ENCODE assay signal across 9 cellular contexts in the genomic region with DNA sequence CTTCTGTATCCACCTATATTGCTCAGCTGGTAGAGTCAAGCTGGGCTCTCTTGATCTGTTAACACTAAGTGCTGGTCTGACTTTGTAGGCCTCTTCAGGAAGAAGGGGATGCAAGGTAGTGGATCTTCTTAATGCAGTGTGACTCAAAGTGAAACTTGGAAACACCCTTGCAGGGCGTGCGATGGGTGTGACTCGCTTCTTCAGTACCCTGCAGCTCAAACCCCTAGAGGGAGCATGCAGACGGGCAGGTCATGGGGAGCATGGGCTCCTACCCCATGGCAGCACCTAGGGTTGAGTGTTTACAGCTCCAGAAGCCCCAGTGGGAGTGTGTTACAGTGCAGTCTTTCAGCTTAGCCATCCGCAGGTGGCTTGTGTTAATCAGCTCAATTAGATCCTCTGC. TPM values are rescaled to one million over a fixed set of nuclear protein-coding genes. Genes with fewer than 3 reads are reported as not detected.
DNase-seq lines count a peak whose midpoint lies in the region; ATAC-seq and TF ChIP-seq lines count a peak whose summit lies in the region.
"Had no signal": no experiment of that assay in that cellular context is flagged by ENCODE, and none has a peak within 500 bp of the region (broad histone marks: within the 10 kb centered on the region; RNA-seq: fewer than 3 reads in every experiment).

No MANE protein-coding gene starts in this region.

- H3K27me3 ChIP-seq in right cardiac atrium (ENCODE audit: control insufficient read depth, insufficient read depth) = no peaks in the 10 kb centered on the region
- no peaks in the 10 kb centered on the region for H3K27me3 ChIP-seq in ovary

- peaks cover 36% of the 10 kb centered on the region for H3K9me3 Mint-ChIP-seq in activated CD4-positive, alpha-beta T cell treated with anti-CD3 and anti-CD28 coated beads, Interleukin-2, amount 10 ng/mL, durations not matched to agents 7 days and 5 days
- H3K9me3 Mint-ChIP-seq in immature natural killer cell = no peaks in the 10 kb centered on the region

- H3K4me3 ChIP-seq in right cardiac atrium (ENCODE audit: low read length) (no peak overlapping the region), ovary (no peak overlapping the region)

- TF ChIP-seq POLR2A in ovary (IDR thresholded peaks at IDR 0.05) = no peak

- intact Hi-C loops in right cardiac atrium (cut with DNase I) (no loop called here), ovary (cut with DNase I) (no loop called here)

- ATAC-seq in HG03108 (IDR thresholded peaks at IDR 0.05; ENCODE audit: unreplicated experiment) = peak; percentile 97
- ATAC-seq in right cardiac atrium = no peak

- H3K36me3 Mint-ChIP-seq in activated CD4-positive, alpha-beta T cell treated with anti-CD3 and anti-CD28 coated beads, Interleukin-2, amount 10 ng/mL, durations not matched to agents 7 days and 5 days (ENCODE audit: low read depth) = peaks cover 57% of the 10 kb centered on the region
- H3K36me3 Mint-ChIP-seq in immature natural killer cell = no peaks in the 10 kb centered on the region

- CTCF ChIA-PET in activated CD4-positive, alpha-beta T cell treated with anti-CD3 and anti-CD28 coated beads, Interleukin-2, amount 10 ng/mL, durations not matched to agents 7 days and 5 days (lab: Charles Lee) = interaction anchor here (0.6 to 1.4 kb wide), 5 partner anchors 16 to 59 kb away, joined by 3 to 4 read pairs (median 3); no protein-coding TSS in a partner anchor

- peak overlapping the region; percentile 48 for H3K4me3 Mint-ChIP-seq in activated CD4-positive, alpha-beta T cell treated with anti-CD3 and anti-CD28 coated beads, Interleukin-2, amount 10 ng/mL, durations not matched to agents 7 days and 5 days
- H3K4me3 Mint-ChIP-seq in immature natural killer cell = peak overlapping the region; percentile 88 to 99 (median 93)

- H3K4me1 Mint-ChIP-seq in activated CD4-positive, alpha-beta T cell treated with anti-CD3 and anti-CD28 coated beads, Interleukin-2, amount 10 ng/mL, durations not matched to agents 7 days and 5 days = peaks cover 53% of the 10 kb centered on the region
- H3K4me1 Mint-ChIP-seq in immature natural killer cell = peaks cover 54 to 67% of the 10 kb centered on the region in 2 donors

- POLR2A ChIA-PET in activated CD4-positive, alpha-beta T cell treated with anti-CD3 and anti-CD28 coated beads, Interleukin-2, amount 10 ng/mL, durations not matched to agents 7 days and 5 days (lab: Charles Lee) = interaction anchor here (0.7 kb wide), 1 partner anchor 92 kb away, joined by 3 read pairs; no protein-coding TSS in a partner anchor

- H3K27ac Mint-ChIP-seq in activated CD4-positive, alpha-beta T cell treated with anti-CD3 and anti-CD28 coated beads, Interleukin-2, amount 10 ng/mL, durations not matched to agents 7 days and 5 days = peak overlapping the region; percentile 91
- H3K27ac Mint-ChIP-seq in immature natural killer cell = peak overlapping the region; percentile 90 to 97 (median 95)

- H3K4me1 ChIP-seq in right cardiac atrium (ENCODE audit: control insufficient read depth, insufficient read depth, low read length) (no peaks in the 10 kb centered on the region), ovary (ENCODE audit: insufficient read depth) (no peaks in the 10 kb centered on the region)

- TF ChIP-seq EP300 in ovary (IDR thresholded peaks at IDR 0.05) = no peak

- 80% methylated on average over 5 of the region's 5 CpGs for WGBS in right cardiac atrium
- 80 to 94% (median 88%) methylated on average over 5 of the region's 5 CpGs for WGBS in ovary, 3 donors

- DNase-seq in GM19238 (ENCODE audit: insufficient read length, low spot score) (peak; percentile 20), immature natural killer cell (peak; percentile 64 to 67 (median 66)), NCI-H146 (lab: John Stamatoyannopoulos, UW) (no peak), right cardiac atrium (no peak), AML-193 (lab: John Stamatoyannopoulos, UW) (no peak), ovary (no peak)
- DNase-seq in activated CD4-positive, alpha-beta T cell treated with anti-CD3 and anti-CD28 coated beads, Interleukin-2, amount 10 ng/mL, durations not matched to agents 7 days and 5 days = peak; percentile 85

- H3K27ac ChIP-seq in right cardiac atrium (ENCODE audit: low read length) (no peak overlapping the region), ovary (no peak overlapping the region)

- no peak for TF ChIP-seq CTCF in ovary (IDR thresholded peaks at IDR 0.05)

- H3K36me3 ChIP-seq in ovary = no peaks in the 10 kb centered on the region

- H3K9me3 ChIP-seq in right cardiac atrium (ENCODE audit: control insufficient read depth, low read length) (no peaks in the 10 kb centered on the region), ovary (no peaks in the 10 kb centered on the region)

- no peaks in the 10 kb centered on the region for H3K27me3 Mint-ChIP-seq in activated CD4-positive, alpha-beta T cell treated with anti-CD3 and anti-CD28 coated beads, Interleukin-2, amount 10 ng/mL, durations not matched to agents 7 days and 5 days
- peaks cover 0 to 5% (median 5%) of the 10 kb centered on the region in 3 donors for H3K27me3 Mint-ChIP-seq in immature natural killer cell (ENCODE audit: low read depth in 3 of 3)

RNA-seq across cellular contexts. Expression of a gene that starts 0.8 kb away (rescaled TPM):
- total RNA-seq in activated CD4-positive, alpha-beta T cell treated with anti-CD3 and anti-CD28 coated beads, Interleukin-2, amount 10 ng/mL, durations not matched to agents 7 days and 5 days = 10 to 100 TPM; 49.5 to 50.9 TPM
- polyA plus RNA-seq in immature natural killer cell = 100 to 1,000 TPM; 208 to 376 (median 275) TPM
- 1 to 10 TPM in 2 of 4 donors, under 1 TPM in 1, not detected in 1; 0.84 to 1.6 (median 1.2) TPM for total RNA-seq in right cardiac atrium
- polyA plus RNA-seq in right cardiac atrium = 0.11 TPM
- total RNA-seq in ovary = 1 to 10 TPM in 6 of 7 donors, under 1 TPM in 1; 0.81 to 7.4 (median 2.9) TPM
- polyA plus RNA-seq in ovary = 1 to 10 TPM; 2.0 to 2.7 TPM
- total RNA-seq: NCI-H460 had no signal

Comparison
In these comparisons a context has a peak if more than half of its experiments do, and no peak if none do; other contexts are left out.
1. DNase-seq: peak in GM19238 (single experiment), activated CD4-positive, alpha-beta T cell treated with anti-CD3 and anti-CD28 coated beads, Interleukin-2, amount 10 ng/mL, durations not matched to agents 7 days and 5 days (single experiment) and immature natural killer cell (3 of 3); none in NCI-H146 (single experiment), right cardiac atrium (0 of 3), AML-193 (0 of 2) and ovary (0 of 5).
2. RNA of a gene that starts 0.8 kb away (total RNA-seq): 49.5 to 50.9 TPM in activated CD4-positive, alpha-beta T cell treated with anti-CD3 and anti-CD28 coated beads, Interleukin-2, amount 10 ng/mL, durations not matched to agents 7 days and 5 days; 0.81 to 7.4 TPM in ovary and 0.84 to 1.6 TPM in right cardiac atrium; every median in the first group is over 4 times any median in the second.